In the genomic region with DNA sequence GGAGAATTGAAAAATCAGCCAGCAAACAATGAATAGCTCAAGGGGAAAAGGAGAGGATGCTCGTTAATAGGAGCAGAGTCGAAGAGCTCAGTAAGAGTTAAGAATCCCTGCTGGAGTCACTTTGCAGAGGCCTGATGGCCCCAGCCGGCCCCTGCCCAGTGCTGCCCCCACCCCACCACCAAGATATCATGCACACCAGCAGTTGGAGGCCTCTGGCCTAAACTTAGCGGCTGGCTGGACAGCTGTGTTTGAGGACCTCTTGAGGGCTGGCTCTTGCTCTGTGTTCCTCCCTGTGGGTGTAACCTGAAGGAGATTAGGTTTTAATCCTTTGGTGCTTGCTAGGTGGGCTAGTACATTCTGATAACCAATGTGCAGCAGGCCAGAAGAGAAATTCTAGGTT, we compare ENCODE assay signal across 13 cellular contexts.
DNase-seq lines count a peak whose midpoint lies in the region; ATAC-seq and TF ChIP-seq lines count a peak whose summit lies in the region.
"Had no signal": no experiment of that assay in that cellular context is flagged by ENCODE, and none has a peak within 500 bp of the region (broad histone marks: within the 10 kb centered on the region; RNA-seq: fewer than 3 reads in every experiment).

No MANE protein-coding gene starts in this region.

- no peak for TF ChIP-seq POLR2A in esophagus squamous epithelium (IDR thresholded peaks at IDR 0.05)

- TF ChIP-seq CTCF in foreskin keratinocyte (conservative IDR thresholded peaks at IDR 0.05) (no peak), neutrophil (IDR thresholded peaks at IDR 0.05) (no peak), esophagus squamous epithelium (IDR thresholded peaks at IDR 0.05) (no peak)

- peak; percentile 78 for ATAC-seq in Right ventricle myocardium inferior
- peak; percentile 19 for ATAC-seq in foreskin keratinocyte
- ATAC-seq: T-cell had no signal

- peaks cover 7% of the 10 kb centered on the region for H3K4me1 ChIP-seq in foreskin keratinocyte
- H3K4me1 ChIP-seq in neutrophil (ENCODE audit: control insufficient read depth in 1 of 2, insufficient read depth in 1 of 2, low read depth in 1 of 2, low read length in 1 of 2) = no peaks in the 10 kb centered on the region
- peaks cover 0 to 18% (median 8%) of the 10 kb centered on the region in 3 donors for H3K4me1 ChIP-seq in esophagus squamous epithelium

- DNase-seq in Right ventricle myocardium inferior (ENCODE audit: missing footprints) (no peak), cardiac septum (ENCODE audit: low spot score) (no peak), foreskin keratinocyte (no peak), esophagus squamous epithelium (lab: John Stamatoyannopoulos, UW) (no peak), NCI-H1105 (lab: John Stamatoyannopoulos, UW) (no peak), hepatic stellate cell (ENCODE audit: low spot score) (no peak), NCI-H1436 treated with DMSO at 0.1 percent for 48 hours (lab: John Stamatoyannopoulos, UW) (no peak)
- DNase-seq: activated effector memory CD4-positive, alpha-beta T cell treated with anti-CD3 and anti-CD28 coated beads, Interleukin-2, amount 50 U/mL, for 16 hours; DMS153; small intestine; T-cell had no signal

- H3K27ac ChIP-seq in foreskin keratinocyte (no peak overlapping the region), neutrophil (peak overlapping the region; percentile 9), esophagus squamous epithelium (peak overlapping the region in 2 of 4 donors; percentile 63 to 75)
- H3K27ac ChIP-seq: epithelial cell of prostate had no signal

- intact Hi-C loops in Right ventricle myocardium inferior (cut with DNase I) (loop anchor here (5.0 kb wide), 1 partner anchor 33 kb away; no protein-coding TSS in a partner anchor), cardiac septum (cut with DNase I) (no loop called here), esophagus squamous epithelium (cut with DNase I) (no loop called here)

- H3K4me3 ChIP-seq in neutrophil (ENCODE audit: low read depth in 1 of 2, low read length in 1 of 2) (no peak overlapping the region), esophagus squamous epithelium (no peak overlapping the region)

- H3K9me3 ChIP-seq in neutrophil (no peaks in the 10 kb centered on the region), esophagus squamous epithelium (no peaks in the 10 kb centered on the region)

- peaks cover 99% of the 10 kb centered on the region for H3K36me3 ChIP-seq in neutrophil
- H3K36me3 ChIP-seq in esophagus squamous epithelium = no peaks in the 10 kb centered on the region

- H3K27me3 ChIP-seq in foreskin keratinocyte = no peaks in the 10 kb centered on the region
- H3K27me3 ChIP-seq in neutrophil = no peaks in the 10 kb centered on the region
- no peaks in the 10 kb centered on the region for H3K27me3 ChIP-seq in esophagus squamous epithelium

- 51 to 62% methylated on average over 4 of the region's 4 CpGs for WGBS in esophagus squamous epithelium, 2 donors
